ENCODE assay signal across 27 cellular contexts in the genomic region with DNA sequence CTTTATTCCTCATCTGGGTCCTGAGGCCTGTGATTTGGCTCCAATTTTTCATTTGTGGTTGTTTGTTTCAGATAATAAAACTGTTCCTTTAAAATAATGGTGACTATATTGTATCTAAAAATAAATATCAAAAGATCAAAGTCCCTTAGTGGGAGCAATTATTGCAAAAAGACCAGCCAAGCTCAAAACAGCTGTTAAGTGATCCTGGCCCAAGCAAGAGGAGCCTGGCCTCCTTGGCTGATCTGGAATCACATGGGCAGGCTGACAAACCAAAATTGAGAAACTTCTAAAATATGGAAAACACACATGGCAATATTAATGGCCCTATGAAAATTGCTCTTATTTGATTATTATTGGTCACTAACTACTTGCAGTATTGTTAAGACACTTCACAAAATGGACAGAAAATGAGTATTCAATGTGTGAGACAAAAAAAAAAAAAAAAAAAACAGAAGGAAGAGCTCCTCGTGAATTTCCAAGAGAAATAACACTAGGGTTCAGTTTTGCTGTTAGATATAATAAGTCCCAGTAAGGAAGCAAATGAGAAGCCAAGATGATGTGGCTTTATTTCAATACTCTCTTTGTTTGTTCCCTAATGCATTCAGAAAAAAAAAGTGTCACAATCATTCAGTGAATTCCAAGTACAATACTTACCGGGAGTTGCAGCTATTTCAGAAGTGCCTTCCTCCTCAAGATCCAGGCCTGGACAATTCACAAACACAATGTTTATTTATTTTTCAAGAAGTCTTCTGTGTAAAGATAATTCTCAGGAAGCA.
DNase-seq lines count a peak whose midpoint lies in the region; ATAC-seq and TF ChIP-seq lines count a peak whose summit lies in the region.
"Had no signal": no experiment of that assay in that cellular context is flagged by ENCODE, and none has a peak within 500 bp of the region (broad histone marks: within the 10 kb centered on the region; RNA-seq: fewer than 3 reads in every experiment).

No MANE protein-coding gene starts in this region.

- no peaks in the 10 kb centered on the region for H3K27me3 ChIP-seq in right atrium auricular region
- H3K27me3 ChIP-seq: uterus had no signal

- TF ChIP-seq CTCF in right atrium auricular region (IDR thresholded peaks at IDR 0.05) = no peak

- H3K27ac ChIP-seq in right atrium auricular region = no peak overlapping the region
- H3K27ac ChIP-seq: thoracic aorta, uterus had no signal

- no peak overlapping the region for H3K27ac Mint-ChIP-seq in activated T-helper 2 cell treated with anti-CD3 and anti-CD28 coated beads, Interferon-gamma antibody, Interleukin-2, Interleukin-4, amounts not matched to agents 10 μg/mL and 5 μg/mL and 100 μg/mL, durations not matched to agents 14 hours and 24 hours and 36 hours
- no peak overlapping the region for H3K27ac Mint-ChIP-seq in activated CD8-positive, alpha-beta T cell treated with anti-CD3 and anti-CD28 coated beads, Interleukin-2, amount 10 ng/mL, durations not matched to agents 7 days and 5 days
- H3K27ac Mint-ChIP-seq: activated CD4-positive, alpha-beta T cell treated with anti-CD3 and anti-CD28 coated beads, Interleukin-2, amount 10 ng/mL, durations not matched to agents 7 days and 5 days; activated CD8-positive, alpha-beta memory T cell treated with anti-CD3 and anti-CD28 coated beads, Interleukin-2, amount 10 ng/mL, durations not matched to agents 7 days and 5 days; activated naive CD4-positive, alpha-beta T cell treated with anti-CD3 and anti-CD28 coated beads, Interleukin-2, amount 10 ng/mL, durations not matched to agents 7 days and 5 days; activated T-cell treated with anti-CD3 and anti-CD28 coated beads, Interleukin-2, amount 50 U/mL, for 72 hours; B cell; CD8-positive, alpha-beta memory T cell; endodermal cell; GM23338; progenitor cell of endocrine pancreas had no signal

- H3K9me3 ChIP-seq in right atrium auricular region = no peaks in the 10 kb centered on the region
- H3K9me3 ChIP-seq: thoracic aorta, uterus had no signal

- no peaks in the 10 kb centered on the region for H3K36me3 Mint-ChIP-seq in activated T-helper 2 cell treated with anti-CD3 and anti-CD28 coated beads, Interferon-gamma antibody, Interleukin-2, Interleukin-4, amounts not matched to agents 10 μg/mL and 5 μg/mL and 100 μg/mL, durations not matched to agents 14 hours and 24 hours and 36 hours (ENCODE audit: low read depth)
- H3K36me3 Mint-ChIP-seq in activated CD8-positive, alpha-beta T cell treated with anti-CD3 and anti-CD28 coated beads, Interleukin-2, amount 10 ng/mL, durations not matched to agents 7 days and 5 days (ENCODE audit: low read depth) = no peaks in the 10 kb centered on the region
- H3K36me3 Mint-ChIP-seq: activated CD8-positive, alpha-beta memory T cell treated with anti-CD3 and anti-CD28 coated beads, Interleukin-2, amount 10 ng/mL, durations not matched to agents 7 days and 5 days; activated naive CD4-positive, alpha-beta T cell treated with anti-CD3 and anti-CD28 coated beads, Interleukin-2, amount 10 ng/mL, durations not matched to agents 7 days and 5 days had no signal

- no peak overlapping the region for H3K4me3 Mint-ChIP-seq in activated T-helper 2 cell treated with anti-CD3 and anti-CD28 coated beads, Interferon-gamma antibody, Interleukin-2, Interleukin-4, amounts not matched to agents 10 μg/mL and 5 μg/mL and 100 μg/mL, durations not matched to agents 14 hours and 24 hours and 36 hours (ENCODE audit: low read depth)
- no peak overlapping the region for H3K4me3 Mint-ChIP-seq in activated CD8-positive, alpha-beta T cell treated with anti-CD3 and anti-CD28 coated beads, Interleukin-2, amount 10 ng/mL, durations not matched to agents 7 days and 5 days
- H3K4me3 Mint-ChIP-seq: activated CD4-positive, alpha-beta T cell treated with anti-CD3 and anti-CD28 coated beads, Interleukin-2, amount 10 ng/mL, durations not matched to agents 7 days and 5 days; activated CD8-positive, alpha-beta memory T cell treated with anti-CD3 and anti-CD28 coated beads, Interleukin-2, amount 10 ng/mL, durations not matched to agents 7 days and 5 days; activated naive CD4-positive, alpha-beta T cell treated with anti-CD3 and anti-CD28 coated beads, Interleukin-2, amount 10 ng/mL, durations not matched to agents 7 days and 5 days; activated T-cell treated with anti-CD3 and anti-CD28 coated beads, Interleukin-2, amount 50 U/mL, for 72 hours; B cell; CD8-positive, alpha-beta memory T cell; endodermal cell; GM23338 had no signal

- H3K4me1 ChIP-seq in right atrium auricular region = no peaks in the 10 kb centered on the region
- H3K4me1 ChIP-seq: uterus had no signal

- DNase-seq in left ventricle myocardium superior (no peak), right atrium auricular region (ENCODE audit: low spot score) (no peak), fibroblast of gingiva (ENCODE audit: low read depth) (peak; percentile 40), myocyte (ENCODE audit: low read depth) (peak; percentile 58), NCI-H446 (lab: John Stamatoyannopoulos, UW) (no peak)
- no peak for DNase-seq in activated T-helper 2 cell treated with anti-CD3 and anti-CD28 coated beads, Interferon-gamma antibody, Interleukin-2, Interleukin-4, amounts not matched to agents 10 μg/mL and 5 μg/mL and 100 μg/mL, durations not matched to agents 14 hours and 24 hours and 36 hours (ENCODE audit: low spot score)
- DNase-seq in activated CD8-positive, alpha-beta T cell treated with anti-CD3 and anti-CD28 coated beads, Interleukin-2, amount 10 ng/mL, durations not matched to agents 7 days and 5 days = no peak
- no peak for DNase-seq in activated CD8-positive, alpha-beta memory T cell treated with anti-CD3 and anti-CD28 coated beads, Interleukin-2, amount 50 U/mL, for 4 hours
- DNase-seq: activated CD4-positive, alpha-beta T cell treated with anti-CD3 and anti-CD28 coated beads, Interleukin-2, amount 10 ng/mL, durations not matched to agents 7 days and 5 days; activated CD8-positive, alpha-beta memory T cell treated with anti-CD3 and anti-CD28 coated beads, Interleukin-2, amount 10 ng/mL, durations not matched to agents 7 days and 5 days; activated naive CD4-positive, alpha-beta T cell treated with anti-CD3 and anti-CD28 coated beads, Interleukin-2, amount 10 ng/mL, durations not matched to agents 7 days and 5 days; activated T-cell treated with anti-CD3 and anti-CD28 coated beads, Interleukin-2, amount 50 U/mL, for 72 hours; CD8-positive, alpha-beta memory T cell; endodermal cell; GDM1; glutamatergic neuron; NCI-H1105; NCI-H1930; NCI-H526 treated with DMSO at 0.1 percent for 48 hours; stimulated activated naive CD4-positive, alpha-beta T cell treated with Interleukin-2 at 50 U/mL for 16 hours; uterus had no signal

- no peaks in the 10 kb centered on the region for H3K4me1 Mint-ChIP-seq in activated T-helper 2 cell treated with anti-CD3 and anti-CD28 coated beads, Interferon-gamma antibody, Interleukin-2, Interleukin-4, amounts not matched to agents 10 μg/mL and 5 μg/mL and 100 μg/mL, durations not matched to agents 14 hours and 24 hours and 36 hours (ENCODE audit: low read depth)
- H3K4me1 Mint-ChIP-seq in activated CD8-positive, alpha-beta T cell treated with anti-CD3 and anti-CD28 coated beads, Interleukin-2, amount 10 ng/mL, durations not matched to agents 7 days and 5 days (ENCODE audit: low read depth) = no peaks in the 10 kb centered on the region
- H3K4me1 Mint-ChIP-seq: activated CD4-positive, alpha-beta T cell treated with anti-CD3 and anti-CD28 coated beads, Interleukin-2, amount 10 ng/mL, durations not matched to agents 7 days and 5 days; activated CD8-positive, alpha-beta memory T cell treated with anti-CD3 and anti-CD28 coated beads, Interleukin-2, amount 10 ng/mL, durations not matched to agents 7 days and 5 days; activated naive CD4-positive, alpha-beta T cell treated with anti-CD3 and anti-CD28 coated beads, Interleukin-2, amount 10 ng/mL, durations not matched to agents 7 days and 5 days; B cell; CD8-positive, alpha-beta memory T cell; endodermal cell; GM23338 had no signal

- CTCF ChIA-PET in activated CD8-positive, alpha-beta T cell treated with anti-CD3 and anti-CD28 coated beads, Interleukin-2, amount 10 ng/mL, durations not matched to agents 7 days and 5 days (lab: Charles Lee) = no interaction called here

- peak; percentile 49 for ATAC-seq in left ventricle myocardium superior
- ATAC-seq in activated CD8-positive, alpha-beta T cell treated with anti-CD3 and anti-CD28 coated beads, Interleukin-2, amount 10 ng/mL, durations not matched to agents 7 days and 5 days = no peak
- ATAC-seq: activated CD8-positive, alpha-beta memory T cell treated with anti-CD3 and anti-CD28 coated beads, Interleukin-2, amount 10 ng/mL, durations not matched to agents 7 days and 5 days; activated T-cell treated with anti-CD3 and anti-CD28 coated beads, Interleukin-2, amount 50 U/mL, for 72 hours; GM23338; Panc1 had no signal

- no peak overlapping the region for H3K4me3 ChIP-seq in right atrium auricular region
- H3K4me3 ChIP-seq: GM23338, lung, thoracic aorta, uterus had no signal

- H3K27me3 Mint-ChIP-seq in activated T-helper 2 cell treated with anti-CD3 and anti-CD28 coated beads, Interferon-gamma antibody, Interleukin-2, Interleukin-4, amounts not matched to agents 10 μg/mL and 5 μg/mL and 100 μg/mL, durations not matched to agents 14 hours and 24 hours and 36 hours (ENCODE audit: low read depth) = no peaks in the 10 kb centered on the region
- no peaks in the 10 kb centered on the region for H3K27me3 Mint-ChIP-seq in activated CD8-positive, alpha-beta T cell treated with anti-CD3 and anti-CD28 coated beads, Interleukin-2, amount 10 ng/mL, durations not matched to agents 7 days and 5 days (ENCODE audit: low read depth)
- H3K27me3 Mint-ChIP-seq: activated CD4-positive, alpha-beta T cell treated with anti-CD3 and anti-CD28 coated beads, Interleukin-2, amount 10 ng/mL, durations not matched to agents 7 days and 5 days; activated CD8-positive, alpha-beta memory T cell treated with anti-CD3 and anti-CD28 coated beads, Interleukin-2, amount 10 ng/mL, durations not matched to agents 7 days and 5 days; activated naive CD4-positive, alpha-beta T cell treated with anti-CD3 and anti-CD28 coated beads, Interleukin-2, amount 10 ng/mL, durations not matched to agents 7 days and 5 days; B cell; CD8-positive, alpha-beta memory T cell had no signal

- POLR2A ChIA-PET in activated CD8-positive, alpha-beta T cell treated with anti-CD3 and anti-CD28 coated beads, Interleukin-2, amount 10 ng/mL, durations not matched to agents 7 days and 5 days (lab: Charles Lee) = no interaction called here

- intact Hi-C loops in left ventricle myocardium superior (cut with micrococcal nuclease) = no loop called here
- intact Hi-C loops in activated T-helper 2 cell treated with anti-CD3 and anti-CD28 coated beads, Interferon-gamma antibody, Interleukin-2, Interleukin-4, amounts not matched to agents 10 μg/mL and 5 μg/mL and 100 μg/mL, durations not matched to agents 14 hours and 24 hours and 36 hours (cut with micrococcal nuclease) = no loop called here

- H3K9me3 Mint-ChIP-seq in activated T-helper 2 cell treated with anti-CD3 and anti-CD28 coated beads, Interferon-gamma antibody, Interleukin-2, Interleukin-4, amounts not matched to agents 10 μg/mL and 5 μg/mL and 100 μg/mL, durations not matched to agents 14 hours and 24 hours and 36 hours = no peaks in the 10 kb centered on the region
- H3K9me3 Mint-ChIP-seq in activated CD8-positive, alpha-beta T cell treated with anti-CD3 and anti-CD28 coated beads, Interleukin-2, amount 10 ng/mL, durations not matched to agents 7 days and 5 days (ENCODE audit: insufficient read depth) = no peaks in the 10 kb centered on the region
- H3K9me3 Mint-ChIP-seq: activated CD4-positive, alpha-beta T cell treated with anti-CD3 and anti-CD28 coated beads, Interleukin-2, amount 10 ng/mL, durations not matched to agents 7 days and 5 days; activated naive CD4-positive, alpha-beta T cell treated with anti-CD3 and anti-CD28 coated beads, Interleukin-2, amount 10 ng/mL, durations not matched to agents 7 days and 5 days; endodermal cell; GM23338 had no signal

- H3K36me3 ChIP-seq in right atrium auricular region = no peaks in the 10 kb centered on the region
- H3K36me3 ChIP-seq: thoracic aorta, uterus had no signal

Comparison
In these comparisons a context has a peak if more than half of its experiments do, and no peak if none do; other contexts are left out.
1. DNase-seq: peak in fibroblast of gingiva (single experiment) and myocyte (single experiment); none in left ventricle myocardium superior (single experiment), right atrium auricular region (single experiment), NCI-H446 (0 of 2), activated T-helper 2 cell treated with anti-CD3 and anti-CD28 coated beads, Interferon-gamma antibody, Interleukin-2, Interleukin-4, amounts not matched to agents 10 μg/mL and 5 μg/mL and 100 μg/mL, durations not matched to agents 14 hours and 24 hours and 36 hours (single experiment), activated CD8-positive, alpha-beta T cell treated with anti-CD3 and anti-CD28 coated beads, Interleukin-2, amount 10 ng/mL, durations not matched to agents 7 days and 5 days (single experiment) and activated CD8-positive, alpha-beta memory T cell treated with anti-CD3 and anti-CD28 coated beads, Interleukin-2, amount 50 U/mL, for 4 hours (single experiment).